Comparison of ENCODE assay signal across 19 cellular contexts in the genomic region with DNA sequence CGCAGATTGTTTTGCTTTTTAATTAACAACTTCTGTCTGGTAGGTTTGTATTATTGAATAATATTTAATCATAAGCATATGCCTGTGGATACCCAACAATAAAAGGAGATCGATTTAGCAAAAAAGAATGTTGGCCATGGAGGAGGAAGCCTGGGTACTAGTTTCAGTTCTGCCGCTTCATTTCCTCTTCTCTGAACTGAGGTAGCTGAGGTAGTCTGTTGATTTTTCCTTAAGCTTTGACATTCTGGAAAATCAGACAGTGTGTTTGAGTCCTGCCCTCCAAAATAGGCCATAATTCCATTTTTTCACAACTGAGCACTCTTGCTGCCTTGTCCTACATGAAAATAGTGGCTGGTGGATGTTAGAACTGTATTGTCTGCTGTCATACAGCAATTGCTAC. TPM values are rescaled to one million over a fixed set of nuclear protein-coding genes. Genes with fewer than 3 reads are reported as not detected.
DNase-seq lines count a peak whose midpoint lies in the region; FAIRE-seq and TF ChIP-seq lines count a peak whose summit lies in the region.
"Had no signal": no experiment of that assay in that cellular context is flagged by ENCODE, and none has a peak within 500 bp of the region (broad histone marks: within the 10 kb centered on the region; RNA-seq: fewer than 3 reads in every experiment).

No MANE protein-coding gene starts in this region.

- no peak for DNase-seq in activated naive CD4-positive, alpha-beta T cell treated with anti-CD3 and anti-CD28 coated beads, Interleukin-2, amount 10 ng/mL, durations not matched to agents 7 days and 5 days
- DNase-seq in activated naive CD4-positive, alpha-beta T cell treated with anti-CD3 and anti-CD28 coated beads for 36 hours = no peak
- no peak for DNase-seq in endothelial cell (ENCODE audit: low spot score)
- no peak for DNase-seq in stimulated activated CD4-positive, alpha-beta T cell treated with anti-CD3 and anti-CD28 coated beads, Interleukin-12 subunit alpha, Interleukin-12 subunit beta, amount 100 ng/mL, for 4 hours
- no peak for DNase-seq in WERI-Rb-1
- DNase-seq in urothelium cell line (ENCODE audit: low spot score) = no peak
- no peak for DNase-seq in hippocampal formation (lab: John Stamatoyannopoulos, UW)
- DNase-seq: Caco-2; CD4-positive, CD25-positive, alpha-beta regulatory T cell; DMS153; EL; H7; KG1; NCI-H1105 treated with DMSO at 0.1 percent for 48 hours; NCI-H187 treated with DMSO at 0.1 percent for 48 hours; NCI-H526 treated with DMSO at 0.1 percent for 48 hours had no signal

- H3K4me3 ChIP-seq in OCI-LY3 (ENCODE audit: low read length) (no peak overlapping the region), WERI-Rb-1 (ENCODE audit: low read depth, low read length) (no peak overlapping the region)

- H3K4me1 Mint-ChIP-seq in activated naive CD4-positive, alpha-beta T cell treated with anti-CD3 and anti-CD28 coated beads, Interleukin-2, amount 10 ng/mL, durations not matched to agents 7 days and 5 days = peaks cover 5% of the 10 kb centered on the region
- H3K4me1 Mint-ChIP-seq in activated naive CD4-positive, alpha-beta T cell treated with anti-CD3 and anti-CD28 coated beads for 36 hours (ENCODE audit: low read depth) = no peaks in the 10 kb centered on the region
- peaks cover 19% of the 10 kb centered on the region for H3K4me1 Mint-ChIP-seq in endothelial cell (ENCODE audit: unreplicated experiment)

- H3K36me3 ChIP-seq in OCI-LY3 (replicated peaks; ENCODE audit: low read depth, low read length) = peaks cover 2% of the 10 kb centered on the region
- H3K36me3 ChIP-seq in WERI-Rb-1 = peaks cover 15% of the 10 kb centered on the region

- H3K4me1 ChIP-seq in OCI-LY3 (ENCODE audit: low read length) = peaks cover 9% of the 10 kb centered on the region

- H3K4me2 ChIP-seq in OCI-LY3 (ENCODE audit: low read length) = peak overlapping the region; percentile 33

- no peaks in the 10 kb centered on the region for H3K27me3 ChIP-seq in OCI-LY3 (ENCODE audit: low read depth, low read length)
- no peaks in the 10 kb centered on the region for H3K27me3 ChIP-seq in WERI-Rb-1 (ENCODE audit: insufficient read depth, low read depth, severe bottlenecking)

- H3K9me3 Mint-ChIP-seq in activated naive CD4-positive, alpha-beta T cell treated with anti-CD3 and anti-CD28 coated beads, Interleukin-2, amount 10 ng/mL, durations not matched to agents 7 days and 5 days = no peaks in the 10 kb centered on the region
- H3K9me3 Mint-ChIP-seq in activated naive CD4-positive, alpha-beta T cell treated with anti-CD3 and anti-CD28 coated beads for 36 hours = no peaks in the 10 kb centered on the region
- H3K9me3 Mint-ChIP-seq in endothelial cell (ENCODE audit: unreplicated experiment) = no peaks in the 10 kb centered on the region
- H3K9me3 Mint-ChIP-seq: CD4-positive, CD25-positive, alpha-beta regulatory T cell had no signal

- H3K79me2 ChIP-seq in OCI-LY3 (ENCODE audit: low read length) = no peaks in the 10 kb centered on the region

- no peak for FAIRE-seq in urothelium cell line (lab: Jason Lieb, UNC)
- FAIRE-seq: A204.1, HepG2 had no signal

- no peak overlapping the region for H2AFZ ChIP-seq in OCI-LY3 (ENCODE audit: low read depth, low read length)

- CTCF ChIA-PET in activated naive CD4-positive, alpha-beta T cell treated with anti-CD3 and anti-CD28 coated beads, Interleukin-2, amount 10 ng/mL, durations not matched to agents 7 days and 5 days (lab: Charles Lee) = interaction anchor here (0.6 kb wide), 1 partner anchor 296 kb away, joined by 3 read pairs; no protein-coding TSS in a partner anchor
- CTCF ChIA-PET in activated naive CD4-positive, alpha-beta T cell treated with anti-CD3 and anti-CD28 coated beads for 36 hours (lab: Charles Lee) = no interaction called here

- H3K4me3 Mint-ChIP-seq in activated naive CD4-positive, alpha-beta T cell treated with anti-CD3 and anti-CD28 coated beads, Interleukin-2, amount 10 ng/mL, durations not matched to agents 7 days and 5 days = no peak overlapping the region
- H3K4me3 Mint-ChIP-seq in activated naive CD4-positive, alpha-beta T cell treated with anti-CD3 and anti-CD28 coated beads for 36 hours = no peak overlapping the region
- H3K4me3 Mint-ChIP-seq in endothelial cell (ENCODE audit: unreplicated experiment) = no peak overlapping the region
- H3K4me3 Mint-ChIP-seq: CD4-positive, CD25-positive, alpha-beta regulatory T cell had no signal

- no peak overlapping the region for H3K9ac ChIP-seq in OCI-LY3 (ENCODE audit: low read length)

- H3K36me3 Mint-ChIP-seq in activated naive CD4-positive, alpha-beta T cell treated with anti-CD3 and anti-CD28 coated beads, Interleukin-2, amount 10 ng/mL, durations not matched to agents 7 days and 5 days = peaks cover 18% of the 10 kb centered on the region
- peaks cover 20% of the 10 kb centered on the region for H3K36me3 Mint-ChIP-seq in activated naive CD4-positive, alpha-beta T cell treated with anti-CD3 and anti-CD28 coated beads for 36 hours (ENCODE audit: low read depth)
- peaks cover 12% of the 10 kb centered on the region for H3K36me3 Mint-ChIP-seq in endothelial cell (ENCODE audit: low read depth, unreplicated experiment)

- H3K27ac ChIP-seq in OCI-LY3 (ENCODE audit: low read length) (no peak overlapping the region; the same call in 1 of the 2 replicates), WERI-Rb-1 (no peak overlapping the region)

- TF ChIP-seq CTCF in OCI-LY3 (IDR thresholded peaks at IDR 0.05; ENCODE audit: low read depth, low read length) = no peak
- no peak for TF ChIP-seq CTCF in endothelial cell (IDR thresholded peaks at IDR 0.05; ENCODE audit: unreplicated experiment)
- no peak for TF ChIP-seq CTCF in WERI-Rb-1 (IDR thresholded peaks at IDR 0.05; ENCODE audit: low read depth, low read length)

- H3K9me3 ChIP-seq in OCI-LY3 (ENCODE audit: insufficient read depth, low read length) (no peaks in the 10 kb centered on the region), WERI-Rb-1 (ENCODE audit: severe bottlenecking) (no peaks in the 10 kb centered on the region)
- H3K9me3 ChIP-seq: Caco-2 had no signal

- peak overlapping the region; percentile 40 for H3K27ac Mint-ChIP-seq in activated naive CD4-positive, alpha-beta T cell treated with anti-CD3 and anti-CD28 coated beads, Interleukin-2, amount 10 ng/mL, durations not matched to agents 7 days and 5 days
- no peak overlapping the region for H3K27ac Mint-ChIP-seq in activated naive CD4-positive, alpha-beta T cell treated with anti-CD3 and anti-CD28 coated beads for 36 hours
- peak overlapping the region; percentile 50 for H3K27ac Mint-ChIP-seq in endothelial cell (ENCODE audit: unreplicated experiment)

- intact Hi-C loops in activated naive CD4-positive, alpha-beta T cell treated with anti-CD3 and anti-CD28 coated beads for 36 hours (cut with micrococcal nuclease) = no loop called here

- no peaks in the 10 kb centered on the region for H3K27me3 Mint-ChIP-seq in activated naive CD4-positive, alpha-beta T cell treated with anti-CD3 and anti-CD28 coated beads, Interleukin-2, amount 10 ng/mL, durations not matched to agents 7 days and 5 days
- H3K27me3 Mint-ChIP-seq in activated naive CD4-positive, alpha-beta T cell treated with anti-CD3 and anti-CD28 coated beads for 36 hours (ENCODE audit: low read depth) = no peaks in the 10 kb centered on the region
- H3K27me3 Mint-ChIP-seq in endothelial cell (ENCODE audit: unreplicated experiment) = no peaks in the 10 kb centered on the region
- H3K27me3 Mint-ChIP-seq: CD4-positive, CD25-positive, alpha-beta regulatory T cell had no signal

- H4K20me1 ChIP-seq in OCI-LY3 (ENCODE audit: insufficient read depth, low read length) = peaks cover 4% of the 10 kb centered on the region

RNA-seq across cellular contexts. Expression of a gene that starts 6.0 kb away (rescaled TPM):
- total RNA-seq in activated naive CD4-positive, alpha-beta T cell treated with anti-CD3 and anti-CD28 coated beads for 36 hours = under 1 TPM; 0.32 to 0.50 TPM
- 1.8 TPM for total RNA-seq in endothelial cell (ENCODE audit: unreplicated experiment)
